18 cellular contexts compared by ENCODE assay signal in genomic region chrX:103932133-103932532, GRCh38. TPM values are rescaled to one million over a fixed set of nuclear protein-coding genes. Genes with fewer than 3 reads are reported as not detected.
DNase-seq lines count a peak whose midpoint lies in the region; ATAC-seq and TF ChIP-seq lines count a peak whose summit lies in the region.
"Had no signal": no experiment of that assay in that cellular context is flagged by ENCODE, and none has a peak within 500 bp of the region (broad histone marks: within the 10 kb centered on the region; RNA-seq: fewer than 3 reads in every experiment).

No MANE protein-coding gene starts in this region.

- H3K27me3 ChIP-seq in right lobe of liver: no peaks in the 10 kb centered on the region

- H3K36me3 Mint-ChIP-seq in activated T-helper 2 cell treated with anti-CD3 and anti-CD28 coated beads, Interferon-gamma antibody, Interleukin-2, Interleukin-4, amounts not matched to agents 10 μg/mL and 5 μg/mL and 100 μg/mL, durations not matched to agents 14 hours and 24 hours and 36 hours (ENCODE audit: low read depth): peaks cover 13% of the 10 kb centered on the region

- no peaks in the 10 kb centered on the region for H3K9me3 Mint-ChIP-seq in activated T-helper 2 cell treated with anti-CD3 and anti-CD28 coated beads, Interferon-gamma antibody, Interleukin-2, Interleukin-4, amounts not matched to agents 10 μg/mL and 5 μg/mL and 100 μg/mL, durations not matched to agents 14 hours and 24 hours and 36 hours

- ATAC-seq in GM18502 (IDR thresholded peaks at IDR 0.05; ENCODE audit: poor library complexity, unreplicated experiment) (peak; percentile 92), GM19351 (IDR thresholded peaks at IDR 0.05; ENCODE audit: unreplicated experiment) (peak; percentile 91), HG02678 (IDR thresholded peaks at IDR 0.05; ENCODE audit: unreplicated experiment) (peak; percentile 86), HG03460 (IDR thresholded peaks at IDR 0.05; ENCODE audit: unreplicated experiment) (peak; percentile 67), sciatic nerve (no peak), right lobe of liver (no peak)
- ATAC-seq: heart right ventricle had no signal

- no peak for TF ChIP-seq POLR2A in right lobe of liver (IDR thresholded peaks at IDR 0.05)

- no peak overlapping the region for H3K4me3 Mint-ChIP-seq in activated T-helper 2 cell treated with anti-CD3 and anti-CD28 coated beads, Interferon-gamma antibody, Interleukin-2, Interleukin-4, amounts not matched to agents 10 μg/mL and 5 μg/mL and 100 μg/mL, durations not matched to agents 14 hours and 24 hours and 36 hours (ENCODE audit: low read depth)

- 34% methylated on average over 4 of the region's 4 CpGs for WGBS in right lobe of liver (ENCODE audit: insufficient coverage, low coverage, low lambda C conversion rate, missing lambda C conversion rate)

- H3K9me3 ChIP-seq in right lobe of liver: no peaks in the 10 kb centered on the region

- H3K4me1 Mint-ChIP-seq in activated T-helper 2 cell treated with anti-CD3 and anti-CD28 coated beads, Interferon-gamma antibody, Interleukin-2, Interleukin-4, amounts not matched to agents 10 μg/mL and 5 μg/mL and 100 μg/mL, durations not matched to agents 14 hours and 24 hours and 36 hours (ENCODE audit: low read depth): peaks cover 6% of the 10 kb centered on the region

- no peaks in the 10 kb centered on the region for H3K4me1 ChIP-seq in right lobe of liver
- H3K4me1 ChIP-seq: heart right ventricle had no signal

- DNase-seq in sciatic nerve (ENCODE audit: low spot score): no peak
- DNase-seq in activated T-helper 2 cell treated with anti-CD3 and anti-CD28 coated beads, Interferon-gamma antibody, Interleukin-2, Interleukin-4, amounts not matched to agents 10 μg/mL and 5 μg/mL and 100 μg/mL, durations not matched to agents 14 hours and 24 hours and 36 hours (ENCODE audit: low spot score): no peak
- DNase-seq in right lobe of liver: no peak
- DNase-seq in NAMALWA (ENCODE audit: low spot score): no peak
- DNase-seq: activated CD4-positive, CD25-positive, alpha-beta regulatory T cell; activated T-cell treated with anti-CD3 and anti-CD28 coated beads, Interleukin-2, amount 50 U/mL, for 1 hour; amygdala; erythroblast; GF-D8; HCEC 1CT; heart right ventricle; kidney; NCI-H1694; SW 1271 had no signal

- no peak overlapping the region for H3K4me3 ChIP-seq in right lobe of liver
- H3K4me3 ChIP-seq: heart right ventricle had no signal

- no peak overlapping the region for H3K27ac ChIP-seq in right lobe of liver
- H3K27ac ChIP-seq: heart right ventricle had no signal

- TF ChIP-seq CTCF in right lobe of liver (IDR thresholded peaks at IDR 0.05): no peak

- H3K27me3 Mint-ChIP-seq in activated T-helper 2 cell treated with anti-CD3 and anti-CD28 coated beads, Interferon-gamma antibody, Interleukin-2, Interleukin-4, amounts not matched to agents 10 μg/mL and 5 μg/mL and 100 μg/mL, durations not matched to agents 14 hours and 24 hours and 36 hours (ENCODE audit: low read depth): no peaks in the 10 kb centered on the region

- no peak overlapping the region for H3K27ac Mint-ChIP-seq in activated T-helper 2 cell treated with anti-CD3 and anti-CD28 coated beads, Interferon-gamma antibody, Interleukin-2, Interleukin-4, amounts not matched to agents 10 μg/mL and 5 μg/mL and 100 μg/mL, durations not matched to agents 14 hours and 24 hours and 36 hours

- intact Hi-C loops in sciatic nerve (cut with DNase I): no loop called here
- intact Hi-C loops in activated T-helper 2 cell treated with anti-CD3 and anti-CD28 coated beads, Interferon-gamma antibody, Interleukin-2, Interleukin-4, amounts not matched to agents 10 μg/mL and 5 μg/mL and 100 μg/mL, durations not matched to agents 14 hours and 24 hours and 36 hours (cut with micrococcal nuclease): no loop called here
- intact Hi-C loops in right lobe of liver (cut with DNase I): no loop called here

- H3K36me3 ChIP-seq in right lobe of liver: no peaks in the 10 kb centered on the region
- H3K36me3 ChIP-seq: heart right ventricle had no signal

RNA-seq across cellular contexts. Expression of gene TMSB15B, which starts 30.3 kb away (rescaled TPM):
- total RNA-seq in sciatic nerve: 5.1 TPM
- total RNA-seq in activated T-helper 2 cell treated with anti-CD3 and anti-CD28 coated beads, Interferon-gamma antibody, Interleukin-2, Interleukin-4, amounts not matched to agents 10 μg/mL and 5 μg/mL and 100 μg/mL, durations not matched to agents 14 hours and 24 hours and 36 hours: 7.7 and 7.9 TPM in 2 replicates
- under 1 TPM in 2 of 6 experiments, not detected in 4; 0.24 to 0.42 TPM for total RNA-seq in right lobe of liver

Comparison
In these comparisons a context has a peak if more than half of its experiments do, and no peak if none do; other contexts are left out.
1. ATAC-seq: peak in GM18502 (single experiment), GM19351 (single experiment), HG02678 (single experiment) and HG03460 (single experiment); none in sciatic nerve (single experiment) and right lobe of liver (0 of 4).